Comparison of ENCODE assay signal across 14 cellular contexts in genomic region chr12:10618338-10618987, GRCh38. TPM values are rescaled to one million over a fixed set of nuclear protein-coding genes. Genes with fewer than 3 reads are reported as not detected.
DNase-seq lines count a peak whose midpoint lies in the region; ATAC-seq and TF ChIP-seq lines count a peak whose summit lies in the region.
"Had no signal": no experiment of that assay in that cellular context is flagged by ENCODE, and none has a peak within 500 bp of the region (broad histone marks: within the 10 kb centered on the region; RNA-seq: fewer than 3 reads in every experiment).

No MANE protein-coding gene starts in this region.

- H3K27ac ChIP-seq in RWPE2 (ENCODE audit: poor library complexity, severe bottlenecking) = peak overlapping the region; percentile 19
- H3K27ac ChIP-seq in epithelial cell of prostate = peak overlapping the region; percentile 89
- H3K27ac ChIP-seq in WERI-Rb-1 = no peak overlapping the region
- H3K27ac ChIP-seq: prostate gland had no signal

- peak; percentile 71 for ATAC-seq in RWPE2 (ENCODE audit: low read depth)

- H3K9me3 ChIP-seq in RWPE2 (ENCODE audit: severe bottlenecking) (no peaks in the 10 kb centered on the region), WERI-Rb-1 (ENCODE audit: severe bottlenecking) (no peaks in the 10 kb centered on the region)
- H3K9me3 ChIP-seq: prostate gland had no signal

- peaks cover 8% of the 10 kb centered on the region for H3K4me1 ChIP-seq in RWPE2 (ENCODE audit: insufficient read depth, poor library complexity, severe bottlenecking)
- H3K4me1 ChIP-seq: prostate gland had no signal

- peak; percentile 64 for DNase-seq in GM04504 (ENCODE audit: low read depth)
- DNase-seq in RWPE2 (ENCODE audit: low spot score) = no peak
- DNase-seq in epithelial cell of prostate (ENCODE audit: low read depth, low spot score) = peak; percentile 49
- DNase-seq in renal cortical epithelial cell (ENCODE audit: low read depth) = peak; percentile 85
- DNase-seq in hippocampal formation (lab: John Stamatoyannopoulos, UW) = no peak
- no peak for DNase-seq in NCI-H2196 (lab: John Stamatoyannopoulos, UW; ENCODE audit: unreplicated experiment)
- no peak for DNase-seq in WERI-Rb-1
- DNase-seq in GF-D8 (lab: John Stamatoyannopoulos, UW) = no peak
- DNase-seq: activated effector memory CD4-positive, alpha-beta T cell treated with anti-CD3 and anti-CD28 coated beads, Interleukin-2, amount 50 U/mL, for 16 hours; hypothalamus; NCI-H446 treated with DMSO at 0.1 percent for 48 hours; Right ventricle myocardium superior had no signal

- TF ChIP-seq CTCF in RWPE2 (IDR thresholded peaks at IDR 0.05; ENCODE audit: poor library complexity, severe bottlenecking) (no peak), WERI-Rb-1 (IDR thresholded peaks at IDR 0.05; ENCODE audit: low read depth, low read length) (no peak)

- H3K27me3 ChIP-seq in RWPE2 (ENCODE audit: insufficient read depth, poor library complexity, severe bottlenecking) = no peaks in the 10 kb centered on the region
- H3K27me3 ChIP-seq in WERI-Rb-1 (ENCODE audit: insufficient read depth, low read depth, severe bottlenecking) = no peaks in the 10 kb centered on the region

- H3K4me3 ChIP-seq in RWPE2 (ENCODE audit: severe bottlenecking) (no peak overlapping the region), WERI-Rb-1 (ENCODE audit: low read depth, low read length) (no peak overlapping the region)
- H3K4me3 ChIP-seq: prostate gland had no signal

- H3K36me3 ChIP-seq in RWPE2 (ENCODE audit: low read depth) (no peaks in the 10 kb centered on the region), WERI-Rb-1 (no peaks in the 10 kb centered on the region)
- H3K36me3 ChIP-seq: prostate gland had no signal

RNA-seq across cellular contexts. Expression of gene MAGOHB, which starts 5.1 kb away (rescaled TPM):
- 12.3 and 16.7 TPM in 2 replicates for total RNA-seq in renal cortical epithelial cell

RNA-seq across cellular contexts. Expression of gene STYK1, which starts 55.4 kb away (rescaled TPM):
- total RNA-seq in renal cortical epithelial cell = 2.6 and 4.3 TPM in 2 replicates
- total RNA-seq: mesenteric fat pad, Right ventricle myocardium superior had no signal

Comparison
In these comparisons a context has a peak if more than half of its experiments do, and no peak if none do; other contexts are left out.
1. DNase-seq: peak in GM04504 (single experiment), epithelial cell of prostate (single experiment) and renal cortical epithelial cell (single experiment); none in RWPE2 (single experiment), hippocampal formation (0 of 2), NCI-H2196 (single experiment), WERI-Rb-1 (single experiment) and GF-D8 (single experiment).